8 cellular contexts compared by ENCODE assay signal in the genomic region with DNA sequence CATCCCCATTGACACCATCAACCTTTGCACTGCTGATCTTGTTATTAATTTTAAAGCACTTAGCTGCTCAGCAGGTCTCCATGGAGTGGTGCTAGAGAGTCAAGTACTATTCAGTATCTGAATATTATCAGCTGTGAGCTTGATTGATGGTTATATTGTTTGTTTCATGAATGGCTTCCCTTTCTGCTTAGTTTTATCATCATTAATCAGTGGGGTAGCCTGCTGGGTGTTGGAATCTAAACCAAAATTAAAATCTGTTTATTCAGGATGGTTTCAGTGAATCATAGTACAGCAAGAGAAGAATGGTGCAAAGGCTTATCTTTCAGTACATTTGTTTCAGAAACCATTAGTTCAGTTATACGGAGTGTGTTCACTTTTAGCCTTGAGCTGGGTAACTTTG. TPM values are rescaled to one million over a fixed set of nuclear protein-coding genes. Genes with fewer than 3 reads are reported as not detected.
A peak's percentile ranks its signal among the peaks of the same experiment; 100 is the strongest.
DNase-seq lines count a peak whose midpoint lies in the region; ATAC-seq, FAIRE-seq and TF ChIP-seq lines count a peak whose summit lies in the region.

No MANE protein-coding gene starts in this region.

- no peaks in the 10 kb centered on the region for H3K9me3 ChIP-seq in kidney (ENCODE audit: control insufficient read depth in 1 of 2, low read length in 2 of 2)
- no peaks in the 10 kb centered on the region for H3K9me3 ChIP-seq in CD8-positive, alpha-beta memory T cell (ENCODE audit: low read length)

- H3K36me3 Mint-ChIP-seq in activated T-cell treated with anti-CD3 and anti-CD28 coated beads, Interleukin-2, amount 50 U/mL, for 24 hours (ENCODE audit: low read depth): no peaks in the 10 kb centered on the region
- no peaks in the 10 kb centered on the region for H3K36me3 Mint-ChIP-seq in CD8-positive, alpha-beta memory T cell

- H3K27me3 Mint-ChIP-seq in activated T-cell treated with anti-CD3 and anti-CD28 coated beads, Interleukin-2, amount 50 U/mL, for 24 hours: peaks cover 2% of the 10 kb centered on the region
- H3K27me3 Mint-ChIP-seq in CD8-positive, alpha-beta memory T cell: peaks cover 2 to 13% of the 10 kb centered on the region in 2 donors

- ATAC-seq in GM19467 (IDR thresholded peaks at IDR 0.05; ENCODE audit: unreplicated experiment): peak; percentile 53

- no peaks in the 10 kb centered on the region for H3K36me3 ChIP-seq in kidney (ENCODE audit: control insufficient read depth in 1 of 2, insufficient read depth in 2 of 2, low read length in 2 of 2)
- no peaks in the 10 kb centered on the region for H3K36me3 ChIP-seq in CD8-positive, alpha-beta memory T cell (ENCODE audit: insufficient read depth, low read length)

- H3K27me3 ChIP-seq in CD8-positive, alpha-beta memory T cell (ENCODE audit: insufficient read depth, low read length, poor library complexity, severe bottlenecking): no peaks in the 10 kb centered on the region

- H3K4me1 ChIP-seq in kidney (ENCODE audit: control insufficient read depth in 1 of 2, insufficient read depth in 1 of 2, low read depth in 1 of 2, low read length in 2 of 2): no peaks in the 10 kb centered on the region
- no peaks in the 10 kb centered on the region for H3K4me1 ChIP-seq in CD8-positive, alpha-beta memory T cell (ENCODE audit: insufficient read depth, low read length)

- CTCF ChIA-PET in CD8-positive, alpha-beta memory T cell (lab: Charles Lee): interaction anchor here (1.0 to 1.9 kb wide), 5 partner anchors 9 to 260 kb away, joined by 3 to 13 read pairs (median 5); no protein-coding TSS in a partner anchor

- DNase-seq in DMS153 treated with DMSO at 0.1 percent for 48 hours (lab: John Stamatoyannopoulos, UW; ENCODE audit: unreplicated experiment) (peak; percentile 61), LoVo (ENCODE audit: low spot score) (peak; percentile 41), SW480 (ENCODE audit: low spot score) (peak; percentile 52), kidney (no peak)
- no peak for DNase-seq in activated T-cell treated with anti-CD3 and anti-CD28 coated beads, Interleukin-2, amount 50 U/mL, for 24 hours
- no peak for DNase-seq in CD8-positive, alpha-beta memory T cell
- no peak for DNase-seq in activated CD4-positive, alpha-beta T cell treated with anti-CD3 and anti-CD28 coated beads, Interleukin-2, amount 50 U/mL, for 48 hours

- peak; percentile 35 for FAIRE-seq in kidney (lab: Jason Lieb, UNC)

- no peak overlapping the region for H3K27ac ChIP-seq in kidney (ENCODE audit: low read depth in 2 of 2, low read length in 2 of 2)
- no peak overlapping the region for H3K27ac ChIP-seq in CD8-positive, alpha-beta memory T cell (ENCODE audit: low read depth, low read length)

- H3K4me1 Mint-ChIP-seq in activated T-cell treated with anti-CD3 and anti-CD28 coated beads, Interleukin-2, amount 50 U/mL, for 24 hours (ENCODE audit: low read depth): no peaks in the 10 kb centered on the region
- no peaks in the 10 kb centered on the region for H3K4me1 Mint-ChIP-seq in CD8-positive, alpha-beta memory T cell

- H3K4me3 Mint-ChIP-seq in activated T-cell treated with anti-CD3 and anti-CD28 coated beads, Interleukin-2, amount 50 U/mL, for 24 hours: no peak overlapping the region
- H3K4me3 Mint-ChIP-seq in CD8-positive, alpha-beta memory T cell: no peak overlapping the region

- H3K4me3 ChIP-seq in kidney (ENCODE audit: low read length in 2 of 2): no peak overlapping the region
- H3K4me3 ChIP-seq in CD8-positive, alpha-beta memory T cell (ENCODE audit: low read length): no peak overlapping the region

- intact Hi-C loops in kidney (cut with DNase I): loop anchor here (10.0 kb wide), 1 partner anchor 72 kb away; no protein-coding TSS in a partner anchor

- H3K27ac Mint-ChIP-seq in activated T-cell treated with anti-CD3 and anti-CD28 coated beads, Interleukin-2, amount 50 U/mL, for 24 hours: no peak overlapping the region
- no peak overlapping the region for H3K27ac Mint-ChIP-seq in CD8-positive, alpha-beta memory T cell

- no peaks in the 10 kb centered on the region for H3K9me3 Mint-ChIP-seq in activated T-cell treated with anti-CD3 and anti-CD28 coated beads, Interleukin-2, amount 50 U/mL, for 24 hours
- no peaks in the 10 kb centered on the region for H3K9me3 Mint-ChIP-seq in CD8-positive, alpha-beta memory T cell

- H3K9ac ChIP-seq in kidney (ENCODE audit: low read length in 2 of 2): no peak overlapping the region

- POLR2A ChIA-PET in CD8-positive, alpha-beta memory T cell (lab: Charles Lee): no interaction called here

- TF ChIP-seq CTCF in kidney (IDR thresholded peaks at IDR 0.05; ENCODE audit: borderline replicate concordance, extremely low read depth, insufficient read depth): peak; percentile 56

RNA-seq across cellular contexts. Expression of gene SCEL, which starts 42.5 kb away (rescaled TPM):
- total RNA-seq in kidney: 3.3 TPM
- polyA plus RNA-seq in kidney (ENCODE audit: insufficient read depth, low read depth, low replicate concordance): 0.22 TPM
- total RNA-seq in CD8-positive, alpha-beta memory T cell: not detected
- polyA plus RNA-seq in CD8-positive, alpha-beta memory T cell: not detected

Comparison
In these comparisons a context has a peak if more than half of its experiments do, and no peak if none do; other contexts are left out.
1. DNase-seq: peak in DMS153 treated with DMSO at 0.1 percent for 48 hours (single experiment), LoVo (single experiment) and SW480 (single experiment); none in kidney (single experiment), activated T-cell treated with anti-CD3 and anti-CD28 coated beads, Interleukin-2, amount 50 U/mL, for 24 hours (single experiment), CD8-positive, alpha-beta memory T cell (0 of 5) and activated CD4-positive, alpha-beta T cell treated with anti-CD3 and anti-CD28 coated beads, Interleukin-2, amount 50 U/mL, for 48 hours (0 of 2).